Comparison of ENCODE assay signal across 17 cellular contexts in genomic region chr12:123807670-123808069, GRCh38. TPM values are rescaled to one million over a fixed set of nuclear protein-coding genes. Genes with fewer than 3 reads are reported as not detected.
DNase-seq lines count a peak whose midpoint lies in the region; ATAC-seq and TF ChIP-seq lines count a peak whose summit lies in the region.
"Had no signal": no experiment of that assay in that cellular context is flagged by ENCODE, and none has a peak within 500 bp of the region (broad histone marks: within the 10 kb centered on the region; RNA-seq: fewer than 3 reads in every experiment).

No MANE protein-coding gene starts in this region.

- H3K9me3 Mint-ChIP-seq in GM23338 = no peaks in the 10 kb centered on the region
- H3K9me3 Mint-ChIP-seq: activated naive CD4-positive, alpha-beta T cell treated with anti-CD3 and anti-CD28 coated beads, Interleukin-2, amount 10 ng/mL, durations not matched to agents 7 days and 5 days had no signal

- no peak overlapping the region for H3K27ac Mint-ChIP-seq in GM23338
- H3K27ac Mint-ChIP-seq: activated naive CD4-positive, alpha-beta T cell treated with anti-CD3 and anti-CD28 coated beads, Interleukin-2, amount 10 ng/mL, durations not matched to agents 7 days and 5 days had no signal

- no peaks in the 10 kb centered on the region for H4K20me1 ChIP-seq in GM23338 (replicated peaks; ENCODE audit: insufficient read depth)
- no peaks in the 10 kb centered on the region for H4K20me1 ChIP-seq in osteoblast (ENCODE audit: insufficient read depth, low read length)
- H4K20me1 ChIP-seq: BLaER1 treated with 17β-estradiol and CSF1 and Interleukin-3, amounts not matched to agents 10 nM and 100 nM had no signal

- H3K36me3 Mint-ChIP-seq in GM23338 (ENCODE audit: low read depth) = no peaks in the 10 kb centered on the region
- H3K36me3 Mint-ChIP-seq: activated naive CD4-positive, alpha-beta T cell treated with anti-CD3 and anti-CD28 coated beads, Interleukin-2, amount 10 ng/mL, durations not matched to agents 7 days and 5 days had no signal

- no peaks in the 10 kb centered on the region for H3K9me2 ChIP-seq in GM23338 (ENCODE audit: insufficient read depth)

- H3K4me3 Mint-ChIP-seq in GM23338 = no peak overlapping the region; the same call in 2 of the 3 replicates
- H3K4me3 Mint-ChIP-seq: activated naive CD4-positive, alpha-beta T cell treated with anti-CD3 and anti-CD28 coated beads, Interleukin-2, amount 10 ng/mL, durations not matched to agents 7 days and 5 days had no signal

- H3F3A ChIP-seq in GM23338 (replicated peaks; ENCODE audit: low read depth) = no peaks in the 10 kb centered on the region

- no peak for TF ChIP-seq CTCF in GM23338 (conservative IDR thresholded peaks at IDR 0.05; ENCODE audit: low read depth in 2 of 2)
- TF ChIP-seq CTCF in osteoblast (IDR thresholded peaks at IDR 0.05; ENCODE audit: extremely low read depth, low read depth, low read length) = no peak

- H3K4me2 ChIP-seq in GM23338 = no peak overlapping the region
- peak overlapping the region; percentile 29 for H3K4me2 ChIP-seq in osteoblast (ENCODE audit: insufficient read depth, low read length)

- DNase-seq in GM23338 (ENCODE audit: low spot score) (peak; percentile 35), NCI-H510A treated with DMSO at 0.1 percent for 48 hours (lab: John Stamatoyannopoulos, UW) (peak; percentile 85), fibroblast of peridontal ligament (ENCODE audit: extremely low read depth) (peak; percentile 25), osteoblast (ENCODE audit: insufficient read length, low spot score, missing footprints) (no peak), DMS53 (lab: John Stamatoyannopoulos, UW) (no peak), AG08395 (ENCODE audit: low spot score) (no peak), NCI-H2029 treated with DMSO at 0.1 percent for 48 hours (lab: John Stamatoyannopoulos, UW) (no peak)
- DNase-seq: activated CD4-positive, alpha-beta T cell treated with anti-CD3 and anti-CD28 coated beads, Interleukin-2, amount 50 U/mL, for 1 hour; activated naive CD4-positive, alpha-beta T cell treated with anti-CD3 and anti-CD28 coated beads, Interleukin-2, amount 10 ng/mL, durations not matched to agents 7 days and 5 days; activated T-cell treated with anti-CD3 and anti-CD28 coated beads for 4 hours; body of pancreas; NCI-H1092 treated with DMSO at 0.1 percent for 48 hours; stimulated activated CD4-positive, alpha-beta T cell treated with anti-CD3 and anti-CD28 coated beads, Interleukin-4, amount 100 ng/mL, for 24 hours; stimulated activated CD8-positive, alpha-beta memory T cell treated with anti-CD3 and anti-CD28 coated beads, Interleukin-4, amount 100 ng/mL, for 48 hours; testis had no signal

- H3K27ac ChIP-seq in GM23338 (ENCODE audit: low read depth) = no peak overlapping the region
- H3K27ac ChIP-seq in osteoblast (ENCODE audit: low read depth, low read length) = no peak overlapping the region
- H3K27ac ChIP-seq: BLaER1 treated with 17β-estradiol and CSF1 and Interleukin-3, amounts not matched to agents 10 nM and 100 nM; body of pancreas; SJSA1; testis had no signal

- H3K36me3 ChIP-seq in GM23338 (ENCODE audit: insufficient read depth) (no peaks in the 10 kb centered on the region), osteoblast (ENCODE audit: insufficient read depth, low read length) (no peaks in the 10 kb centered on the region)
- H3K36me3 ChIP-seq: BLaER1 treated with 17β-estradiol and CSF1 and Interleukin-3, amounts not matched to agents 10 nM and 100 nM; SJSA1 had no signal

- peaks cover 4% of the 10 kb centered on the region; the same call in 2 of the 3 replicates for H3K4me1 Mint-ChIP-seq in GM23338
- H3K4me1 Mint-ChIP-seq: activated naive CD4-positive, alpha-beta T cell treated with anti-CD3 and anti-CD28 coated beads, Interleukin-2, amount 10 ng/mL, durations not matched to agents 7 days and 5 days had no signal

- no peak overlapping the region for H2AFZ ChIP-seq in GM23338
- peak overlapping the region; percentile 78 for H2AFZ ChIP-seq in osteoblast (ENCODE audit: low read length)

- H3K27me3 Mint-ChIP-seq in GM23338 (ENCODE audit: insufficient read depth, low read depth, poor library complexity) = peaks cover 14% of the 10 kb centered on the region

- H3K79me2 ChIP-seq in GM23338 (replicated peaks; ENCODE audit: insufficient read depth) (no peaks in the 10 kb centered on the region), osteoblast (ENCODE audit: insufficient read depth, low read length) (no peaks in the 10 kb centered on the region)

- no peak for ATAC-seq in GM23338
- ATAC-seq: body of pancreas had no signal

- H3K27me3 ChIP-seq in GM23338 (ENCODE audit: insufficient read depth) (no peaks in the 10 kb centered on the region), osteoblast (ENCODE audit: insufficient read depth, low read length) (peaks cover 5% of the 10 kb centered on the region)
- H3K27me3 ChIP-seq: BLaER1 treated with 17β-estradiol and CSF1 and Interleukin-3, amounts not matched to agents 10 nM and 100 nM; body of pancreas; SJSA1; testis had no signal

- H3K4me1 ChIP-seq in GM23338 (ENCODE audit: insufficient read depth) = no peaks in the 10 kb centered on the region
- no peaks in the 10 kb centered on the region for H3K4me1 ChIP-seq in osteoblast (ENCODE audit: insufficient read depth, low read length)
- H3K4me1 ChIP-seq: body of pancreas, SJSA1, testis had no signal

- H3K4me3 ChIP-seq in GM23338 (no peak overlapping the region), osteoblast (ENCODE audit: insufficient read depth, low read length) (no peak overlapping the region)
- H3K4me3 ChIP-seq: BLaER1 treated with 17β-estradiol and CSF1 and Interleukin-3, amounts not matched to agents 10 nM and 100 nM; body of pancreas; SJSA1; testis had no signal

- H3K9me3 ChIP-seq in osteoblast (ENCODE audit: low read depth, low read length) = no peaks in the 10 kb centered on the region
- H3K9me3 ChIP-seq: BLaER1 treated with 17β-estradiol and CSF1 and Interleukin-3, amounts not matched to agents 10 nM and 100 nM; body of pancreas; SJSA1; testis had no signal

TF ChIP-seq in GM23338, 12 proteins besides CTCF, POLR2A, EP300 and RAD21 (continues in another document):
- no peak for TF ChIP-seq STAT1 (IDR thresholded peaks at IDR 0.05; ENCODE audit: unreplicated experiment)
- TF ChIP-seq ZNF462 (CRISPR knock-in tag; IDR thresholded peaks at IDR 0.05) = no peak

RNA-seq across cellular contexts. Expression of gene DNAH10, which starts 45.6 kb away (rescaled TPM):
- total RNA-seq in GM23338 (2014; rRNA removed; shearing (Covaris generic)) = 0.03 and 0.12 TPM in 2 replicates
- polyA plus RNA-seq in GM23338 (2016; fragmentation: Nextera tagmentation; extraction: Ambion mirVana) = 0.03 and 0.19 TPM in 2 replicates
- total RNA-seq in osteoblast = 0.72 and 1.5 TPM in 2 replicates

Comparison
In these comparisons a context has a peak if more than half of its experiments do, and no peak if none do; other contexts are left out.
1. DNase-seq: peak in GM23338 (single experiment), NCI-H510A treated with DMSO at 0.1 percent for 48 hours (single experiment) and fibroblast of peridontal ligament (single experiment); none in osteoblast (single experiment), DMS53 (single experiment), AG08395 (single experiment) and NCI-H2029 treated with DMSO at 0.1 percent for 48 hours (single experiment).